2 cellular contexts compared by ENCODE assay signal in genomic region chr5:72584466-72584865, GRCh38.
TF ChIP-seq lines count a peak whose summit lies in the region.

No MANE protein-coding gene starts in this region.

TF ChIP-seq in SK-N-SH, 30 proteins besides CTCF, POLR2A, EP300 and RAD21 (continued from another document):
- TF ChIP-seq MXI1 (IDR thresholded peaks at IDR 0.05; ENCODE audit: low read depth, low read length) (no peak), FOXJ3 (CRISPR knock-in tag; IDR thresholded peaks at IDR 0.05) (no peak), JUND (IDR thresholded peaks at IDR 0.05) (no peak), GABPA (IDR thresholded peaks at IDR 0.05; ENCODE audit: low read depth) (no peak), EZH2phosphoT487 (IDR thresholded peaks at IDR 0.05; ENCODE audit: borderline replicate concordance, low read depth) (no peak), TEAD4 (IDR thresholded peaks at IDR 0.05; ENCODE audit: borderline replicate concordance, insufficient read depth) (no peak), CHD2 (IDR thresholded peaks at IDR 0.05; ENCODE audit: low read length, partially characterized antibody) (no peak), SIN3A (IDR thresholded peaks at IDR 0.05; ENCODE audit: borderline replicate concordance, low read depth, low read length) (no peak), NRF1 (IDR thresholded peaks at IDR 0.05; ENCODE audit: low read depth, low read length) (no peak), FOXM1 (IDR thresholded peaks at IDR 0.05; ENCODE audit: low read depth) (no peak), RFX5 (IDR thresholded peaks at IDR 0.05; ENCODE audit: low read length) (no peak), TCF12 (IDR thresholded peaks at IDR 0.05) (no peak), MAX (IDR thresholded peaks at IDR 0.05; ENCODE audit: low read depth) (no peak), SMC3 (IDR thresholded peaks at IDR 0.05; ENCODE audit: low read depth, low read length) (no peak), NFIC (IDR thresholded peaks at IDR 0.05; ENCODE audit: borderline replicate concordance) (no peak)

TF ChIP-seq in SK-N-SH treated with all-trans-retinoic acid at 6 μM for 48 hours, 23 proteins besides CTCF, POLR2A, EP300 and RAD21 (continued from another document):
- TF ChIP-seq CSRNP3 (CRISPR knock-in tag; IDR thresholded peaks at IDR 0.05): no peak
- TF ChIP-seq ZFP30 (CRISPR knock-in tag; IDR thresholded peaks at IDR 0.05): no peak
